In the genomic region with DNA sequence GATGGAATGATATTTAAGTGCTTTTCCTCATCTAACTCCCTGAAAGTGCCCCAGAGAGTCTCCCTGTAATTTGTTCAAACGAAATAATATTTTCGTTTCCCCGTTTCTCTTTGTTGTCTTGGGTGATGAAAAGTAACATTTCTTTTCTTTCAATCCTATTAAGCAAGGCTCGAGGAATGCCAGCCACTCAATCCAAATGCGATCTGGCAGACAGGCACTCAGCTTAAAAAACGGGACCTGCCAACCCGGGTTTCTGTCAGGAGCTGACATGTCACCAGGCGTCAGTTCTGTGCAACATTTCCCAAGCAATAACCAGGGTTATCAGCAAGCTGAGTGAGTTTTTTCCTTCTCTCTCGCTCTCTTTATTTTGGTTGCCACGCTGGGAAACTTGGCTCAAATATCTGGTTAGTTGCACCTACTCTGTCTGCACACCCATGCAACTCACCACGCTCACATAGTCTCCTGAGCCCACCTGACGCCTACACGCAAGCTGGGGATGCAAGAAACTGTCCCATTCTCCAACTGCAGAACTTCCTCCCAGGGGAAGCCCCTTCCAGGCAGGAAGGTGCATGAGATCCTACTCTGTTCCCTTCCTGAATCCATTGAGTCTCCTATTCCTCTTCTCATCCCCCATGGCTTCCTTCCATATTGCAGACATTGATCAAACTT, we compare ENCODE assay signal across 16 cellular contexts.
"Had no signal": no experiment of that assay in that cellular context is flagged by ENCODE, and none has a peak within 500 bp of the region (broad histone marks: within the 10 kb centered on the region; RNA-seq: fewer than 3 reads in every experiment).

No MANE protein-coding gene starts in this region.

- H3K4me1 Mint-ChIP-seq: activated naive CD8-positive, alpha-beta T cell treated with anti-CD3 and anti-CD28 coated beads, Interleukin-2, amount 10 ng/mL, durations not matched to agents 7 days and 5 days; naive B cell had no signal

- H3K9me3 Mint-ChIP-seq: activated CD4-positive, alpha-beta memory T cell treated with anti-CD3 and anti-CD28 coated beads for 36 hours; activated naive CD8-positive, alpha-beta T cell treated with anti-CD3 and anti-CD28 coated beads, Interleukin-2, amount 10 ng/mL, durations not matched to agents 7 days and 5 days; activated T-cell treated with anti-CD3 and anti-CD28 coated beads, Interleukin-2, amount 50 U/mL, for 72 hours; naive B cell had no signal

- H3K4me3 Mint-ChIP-seq: activated CD4-positive, alpha-beta memory T cell treated with anti-CD3 and anti-CD28 coated beads for 36 hours; activated naive CD8-positive, alpha-beta T cell treated with anti-CD3 and anti-CD28 coated beads, Interleukin-2, amount 10 ng/mL, durations not matched to agents 7 days and 5 days; activated T-cell treated with anti-CD3 and anti-CD28 coated beads, Interleukin-2, amount 50 U/mL, for 72 hours; naive B cell had no signal

- DNase-seq: activated CD4-positive, alpha-beta memory T cell treated with anti-CD3 and anti-CD28 coated beads for 36 hours; activated CD4-positive, alpha-beta T cell treated with anti-CD3 and anti-CD28 coated beads for 1 hour; activated gamma-delta T cell treated with Interleukin-2 at 50 U/mL for 16 hours; activated naive CD8-positive, alpha-beta T cell treated with anti-CD3 and anti-CD28 coated beads, Interleukin-2, amount 10 ng/mL, durations not matched to agents 7 days and 5 days; activated T-cell treated with anti-CD3 and anti-CD28 coated beads, Interleukin-2, amount 50 U/mL, for 72 hours; foreskin melanocyte; kidney; lower lobe of right lung; naive B cell; occipital lobe; psoas muscle; SHP77 treated with DMSO at 0.1 percent for 48 hours; stimulated activated CD4-positive, alpha-beta T cell treated with anti-CD3 and anti-CD28 coated beads, Interleukin-4, amount 100 ng/mL, for 4 hours; thyroid gland had no signal

- H3K9me3 ChIP-seq: lower lobe of right lung, psoas muscle, thyroid gland had no signal

- ATAC-seq: activated T-cell treated with anti-CD3 and anti-CD28 coated beads, Interleukin-2, amount 50 U/mL, for 72 hours; lower lobe of right lung had no signal

- H3K27ac ChIP-seq: lower lobe of right lung, psoas muscle, thyroid gland had no signal

- H3K4me3 ChIP-seq: lower lobe of right lung, psoas muscle, thyroid gland had no signal

- H3K27ac Mint-ChIP-seq: activated CD4-positive, alpha-beta memory T cell treated with anti-CD3 and anti-CD28 coated beads for 36 hours; activated naive CD8-positive, alpha-beta T cell treated with anti-CD3 and anti-CD28 coated beads, Interleukin-2, amount 10 ng/mL, durations not matched to agents 7 days and 5 days; activated T-cell treated with anti-CD3 and anti-CD28 coated beads, Interleukin-2, amount 50 U/mL, for 72 hours; naive B cell had no signal

- FAIRE-seq: bronchial epithelial cell, endothelial cell of umbilical vein, kidney had no signal

- H3K4me1 ChIP-seq: lower lobe of right lung, thyroid gland had no signal

- H3K36me3 Mint-ChIP-seq: activated CD4-positive, alpha-beta memory T cell treated with anti-CD3 and anti-CD28 coated beads for 36 hours; activated naive CD8-positive, alpha-beta T cell treated with anti-CD3 and anti-CD28 coated beads, Interleukin-2, amount 10 ng/mL, durations not matched to agents 7 days and 5 days; naive B cell had no signal

- H3K27me3 ChIP-seq: thyroid gland had no signal

- H3K36me3 ChIP-seq: lower lobe of right lung, thyroid gland had no signal

- H3K27me3 Mint-ChIP-seq: activated CD4-positive, alpha-beta memory T cell treated with anti-CD3 and anti-CD28 coated beads for 36 hours; activated naive CD8-positive, alpha-beta T cell treated with anti-CD3 and anti-CD28 coated beads, Interleukin-2, amount 10 ng/mL, durations not matched to agents 7 days and 5 days; naive B cell had no signal
